In genomic region chr20:34088871-34089479, GRCh38 we compare ENCODE assay signal across 25 cellular contexts. TPM values are rescaled to one million over a fixed set of nuclear protein-coding genes. Genes with fewer than 3 reads are reported as not detected.
DNase-seq lines count a peak whose midpoint lies in the region; ATAC-seq and TF ChIP-seq lines count a peak whose summit lies in the region.
"Had no signal": no experiment of that assay in that cellular context is flagged by ENCODE, and none has a peak within 500 bp of the region (broad histone marks: within the 10 kb centered on the region; RNA-seq: fewer than 3 reads in every experiment).

No MANE protein-coding gene starts in this region.

- no peaks in the 10 kb centered on the region for H3K9me3 Mint-ChIP-seq in activated naive CD8-positive, alpha-beta T cell treated with anti-CD3 and anti-CD28 coated beads for 36 hours
- no peaks in the 10 kb centered on the region for H3K9me3 Mint-ChIP-seq in naive thymus-derived CD4-positive, alpha-beta T cell
- H3K9me3 Mint-ChIP-seq: CD4-positive, alpha-beta T cell; dendritic cell treated with granulocyte-macrophage colony-stimulating factor and Interleukin-4, amounts not matched to agents 40 ng/mL and 50 ng/mL, for 4 days; mesothelial cell of epicardium; stimulated activated memory B cell treated with anti-CD40 and anti-IgM and Interleukin-4, amounts not matched to agents 10 μg/mL and 1 μg/mL and 100 μg/mL, for 72 hours had no signal

- peaks cover 69% of the 10 kb centered on the region for H3F3A ChIP-seq in SK-N-SH (replicated peaks; ENCODE audit: insufficient read depth)

- no peak for TF ChIP-seq RAD21 in SK-N-SH (IDR thresholded peaks at IDR 0.05; ENCODE audit: low read length)

- H3K36me3 ChIP-seq in SK-N-SH (replicated peaks in 1 of 2; ENCODE audit: control insufficient read depth in 1 of 2, insufficient read depth in 2 of 2, low read length in 1 of 2), result peaks cover 53 to 59% of the 10 kb centered on the region in 2 experiments
- peaks cover 0 to 83% (median 3%) of the 10 kb centered on the region in 3 experiments for H3K36me3 ChIP-seq in naive thymus-derived CD4-positive, alpha-beta T cell (ENCODE audit: control insufficient read depth in 2 of 3, insufficient read depth in 3 of 3, low read length in 3 of 3)
- peaks cover 99% of the 10 kb centered on the region for H3K36me3 ChIP-seq in OCI-LY7 (ENCODE audit: insufficient read depth, low read length)
- H3K36me3 ChIP-seq: uterus had no signal

- H4K20me1 ChIP-seq in SK-N-SH (ENCODE audit: insufficient read depth) (peaks cover 47% of the 10 kb centered on the region), OCI-LY7 (ENCODE audit: insufficient read depth, low read length) (peaks cover 4% of the 10 kb centered on the region; the same call in 1 of the 2 replicates)

- BruUV-seq in OCI-LY7 (replicated peaks; lab: Mats Ljungman, UMichigan), result no TSS peak

- 98% methylated on average over 11 of the region's 11 CpGs for WGBS in SK-N-SH (ENCODE audit: low lambda C conversion rate)

- no peak for DNase-seq in SK-N-SH
- no peak for DNase-seq in AG04450 (ENCODE audit: low read depth, low spot score)
- no peak for DNase-seq in activated naive CD8-positive, alpha-beta T cell treated with anti-CD3 and anti-CD28 coated beads for 36 hours
- no peak for DNase-seq in naive thymus-derived CD4-positive, alpha-beta T cell
- DNase-seq in OCI-LY7 (ENCODE audit: low spot score), result no peak
- no peak for DNase-seq in stimulated activated CD8-positive, alpha-beta memory T cell treated with anti-CD3 and anti-CD28 coated beads, Interleukin-4, amount 100 ng/mL, for 48 hours
- DNase-seq: activated CD8-positive, alpha-beta memory T cell treated with anti-CD3 and anti-CD28 coated beads for 24 hours; CD4-positive, alpha-beta T cell; GM23248; head of caudate nucleus; KG1; NCI-H1092 treated with DMSO at 0.1 percent for 48 hours; NCI-H187 treated with DMSO at 0.1 percent for 48 hours; NCI-H2227 treated with DMSO at 0.1 percent for 48 hours; NCI-H69; occipital lobe; PC-9; stimulated activated CD4-positive, alpha-beta T cell treated with anti-CD3 and anti-CD28 coated beads, Interleukin-15, amount 100 ng/mL, for 24 hours; stimulated activated CD4-positive, alpha-beta T cell treated with anti-CD3 and anti-CD28 coated beads, Interleukin-4, amount 100 ng/mL, for 4 hours; uterus had no signal

- no peak overlapping the region for H3K4me3 Mint-ChIP-seq in activated naive CD8-positive, alpha-beta T cell treated with anti-CD3 and anti-CD28 coated beads for 36 hours
- H3K4me3 Mint-ChIP-seq in naive thymus-derived CD4-positive, alpha-beta T cell, result no peak overlapping the region
- H3K4me3 Mint-ChIP-seq: CD4-positive, alpha-beta T cell; dendritic cell treated with granulocyte-macrophage colony-stimulating factor and Interleukin-4, amounts not matched to agents 40 ng/mL and 50 ng/mL, for 4 days; mesothelial cell of epicardium; stimulated activated memory B cell treated with anti-CD40 and anti-IgM and Interleukin-4, amounts not matched to agents 10 μg/mL and 1 μg/mL and 100 μg/mL, for 72 hours had no signal

- no peaks in the 10 kb centered on the region for H3K9me3 ChIP-seq in SK-N-SH
- H3K9me3 ChIP-seq in AG04450 (ENCODE audit: control insufficient read depth, insufficient read depth, low read length), result no peaks in the 10 kb centered on the region
- no peaks in the 10 kb centered on the region for H3K9me3 ChIP-seq in naive thymus-derived CD4-positive, alpha-beta T cell (ENCODE audit: control insufficient read depth in 2 of 3, low read length in 3 of 3)
- no peaks in the 10 kb centered on the region for H3K9me3 ChIP-seq in OCI-LY7 (ENCODE audit: low read length)
- H3K9me3 ChIP-seq: uterus had no signal

- no peak overlapping the region for H3K4me2 ChIP-seq in SK-N-SH
- no peak overlapping the region for H3K4me2 ChIP-seq in OCI-LY7 (ENCODE audit: low read length)
- H3K4me2 ChIP-seq: PC-9 had no signal

- POLR2A ChIA-PET in SK-N-SH (lab: Yijun Ruan, JAX), result no interaction called here
- POLR2A ChIA-PET in AG04450 (lab: Yijun Ruan, JAX), result no interaction called here
- POLR2A ChIA-PET in naive thymus-derived CD4-positive, alpha-beta T cell (lab: Charles Lee), result no interaction called here
- POLR2A ChIA-PET in OCI-LY7 (lab: Charles Lee), result interaction anchor here (0.9 kb wide), 1 partner anchor 12 kb away, joined by 3 read pairs; no protein-coding TSS in a partner anchor

- TF ChIP-seq CTCF in SK-N-SH (IDR thresholded peaks at IDR 0.05) (no peak), AG04450 (IDR thresholded peaks at IDR 0.05; ENCODE audit: low read depth, low read length) (no peak), OCI-LY7 (conservative IDR thresholded peaks at IDR 0.05; ENCODE audit: low read length) (no peak)

- H3K9me2 ChIP-seq in SK-N-SH (no peaks in the 10 kb centered on the region), OCI-LY7 (ENCODE audit: insufficient read depth, low read length) (no peaks in the 10 kb centered on the region)

- H2AFZ ChIP-seq in SK-N-SH (ENCODE audit: low read depth), result no peak overlapping the region
- no peak overlapping the region for H2AFZ ChIP-seq in OCI-LY7 (ENCODE audit: low read length)
- H2AFZ ChIP-seq: GM23248, PC-9 had no signal

- no peak for TF ChIP-seq EP300 in SK-N-SH (IDR thresholded peaks at IDR 0.05; ENCODE audit: borderline replicate concordance in 1 of 2, low read depth in 1 of 2, low read length in 1 of 2)

- intact Hi-C loops in naive thymus-derived CD4-positive, alpha-beta T cell (cut with micrococcal nuclease), result no loop called here
- intact Hi-C loops in OCI-LY7 (cut with micrococcal nuclease; ENCODE audit: unreplicated experiment), result no loop called here

- no peak for ATAC-seq in SK-N-SH treated with all-trans-retinoic acid at 6 μM for 48 hours
- ATAC-seq in naive thymus-derived CD4-positive, alpha-beta T cell, result no peak
- ATAC-seq in HG02571 (IDR thresholded peaks at IDR 0.05; ENCODE audit: unreplicated experiment), result no peak
- ATAC-seq: stimulated activated memory B cell treated with anti-CD40 and anti-IgM and Interleukin-4, amounts not matched to agents 10 μg/mL and 1 μg/mL and 100 μg/mL, for 72 hours had no signal

- H3K36me3 Mint-ChIP-seq in activated naive CD8-positive, alpha-beta T cell treated with anti-CD3 and anti-CD28 coated beads for 36 hours, result peaks cover 52% of the 10 kb centered on the region
- peaks cover 5 to 71% (median 28%) of the 10 kb centered on the region in 5 donors for H3K36me3 Mint-ChIP-seq in naive thymus-derived CD4-positive, alpha-beta T cell

- H3K27me3 ChIP-seq in SK-N-SH (ENCODE audit: insufficient read depth) (no peaks in the 10 kb centered on the region), AG04450 (ENCODE audit: control insufficient read depth, insufficient read depth, low read length) (no peaks in the 10 kb centered on the region)
- no peaks in the 10 kb centered on the region for H3K27me3 ChIP-seq in naive thymus-derived CD4-positive, alpha-beta T cell (ENCODE audit: control insufficient read depth in 2 of 2, insufficient read depth in 2 of 2, low read length in 2 of 2)
- H3K27me3 ChIP-seq: uterus had no signal

- H3K27ac Mint-ChIP-seq in activated naive CD8-positive, alpha-beta T cell treated with anti-CD3 and anti-CD28 coated beads for 36 hours, result peak overlapping the region; percentile 49
- peak overlapping the region in 5 of 9 donors; percentile 15 to 75 (median 63) for H3K27ac Mint-ChIP-seq in naive thymus-derived CD4-positive, alpha-beta T cell
- H3K27ac Mint-ChIP-seq: dendritic cell treated with granulocyte-macrophage colony-stimulating factor and Interleukin-4, amounts not matched to agents 40 ng/mL and 50 ng/mL, for 4 days had no signal

- no peak overlapping the region for H3K4me3 ChIP-seq in SK-N-SH (ENCODE audit: low read depth in 2 of 2, low read length in 1 of 2)
- H3K4me3 ChIP-seq in AG04450 (ENCODE audit: low read depth, low read length), result no peak overlapping the region
- H3K4me3 ChIP-seq in naive thymus-derived CD4-positive, alpha-beta T cell (ENCODE audit: low read length), result no peak overlapping the region
- H3K4me3 ChIP-seq in OCI-LY7 (ENCODE audit: low read depth, low read length, poor library complexity, severe bottlenecking), result no peak overlapping the region
- H3K4me3 ChIP-seq: GM23248, PC-9, uterus had no signal

- peaks cover 13% of the 10 kb centered on the region for H3K4me1 Mint-ChIP-seq in activated naive CD8-positive, alpha-beta T cell treated with anti-CD3 and anti-CD28 coated beads for 36 hours
- H3K4me1 Mint-ChIP-seq in naive thymus-derived CD4-positive, alpha-beta T cell, result peaks cover 10 to 25% (median 15%) of the 10 kb centered on the region in 7 donors
- H3K4me1 Mint-ChIP-seq: mesothelial cell of epicardium had no signal

- no peaks in the 10 kb centered on the region for H3K27me3 Mint-ChIP-seq in activated naive CD8-positive, alpha-beta T cell treated with anti-CD3 and anti-CD28 coated beads for 36 hours
- H3K27me3 Mint-ChIP-seq in naive thymus-derived CD4-positive, alpha-beta T cell, result no peaks in the 10 kb centered on the region
- H3K27me3 Mint-ChIP-seq: CD4-positive, alpha-beta T cell; dendritic cell treated with granulocyte-macrophage colony-stimulating factor and Interleukin-4, amounts not matched to agents 40 ng/mL and 50 ng/mL, for 4 days; stimulated activated memory B cell treated with anti-CD40 and anti-IgM and Interleukin-4, amounts not matched to agents 10 μg/mL and 1 μg/mL and 100 μg/mL, for 72 hours had no signal

- no peak overlapping the region for H3K9ac ChIP-seq in SK-N-SH
- H3K9ac ChIP-seq: GM23248 had no signal

- H3K4me1 ChIP-seq in SK-N-SH (ENCODE audit: control insufficient read depth in 1 of 2, insufficient read depth in 2 of 2, low read depth in 1 of 2, low read length in 1 of 2) (no peaks in the 10 kb centered on the region), OCI-LY7 (ENCODE audit: insufficient read depth, low read length, poor library complexity, severe bottlenecking) (peaks cover 13% of the 10 kb centered on the region)
- no peaks in the 10 kb centered on the region for H3K4me1 ChIP-seq in naive thymus-derived CD4-positive, alpha-beta T cell (ENCODE audit: control insufficient read depth in 2 of 2, insufficient read depth in 2 of 2, low read length in 2 of 2)
- H3K4me1 ChIP-seq: uterus had no signal

- H3K79me2 ChIP-seq in SK-N-SH (ENCODE audit: insufficient read depth) (peaks cover 32% of the 10 kb centered on the region), OCI-LY7 (ENCODE audit: insufficient read depth, low read depth, low read length) (peaks cover 24% of the 10 kb centered on the region; the same call in 1 of the 2 replicates)

- CTCF ChIA-PET in SK-N-SH (lab: Yijun Ruan, JAX) (interaction anchor here (1.0 to 1.7 kb wide), 3 partner anchors 20 to 226 kb away, joined by 3 to 8 read pairs (median 4); no protein-coding TSS in a partner anchor), AG04450 (lab: Charles Lee) (interaction anchor here (0.6 kb wide), 1 partner anchor 32 kb away, joined by 7 read pairs; no protein-coding TSS in a partner anchor), OCI-LY7 (lab: Charles Lee; ENCODE audit: unreplicated experiment) (no interaction called here)
- CTCF ChIA-PET in naive thymus-derived CD4-positive, alpha-beta T cell (lab: Charles Lee), result no interaction called here

- H3K27ac ChIP-seq in SK-N-SH (ENCODE audit: low read depth in 2 of 2, low read length in 1 of 2) (no peak overlapping the region), AG04450 (ENCODE audit: low read depth, low read length) (peak overlapping the region; percentile 3), OCI-LY7 (ENCODE audit: low read depth, low read length, poor library complexity, severe bottlenecking) (no peak overlapping the region)
- H3K27ac ChIP-seq in naive thymus-derived CD4-positive, alpha-beta T cell (ENCODE audit: low read depth, low read length), result no peak overlapping the region
- H3K27ac ChIP-seq: GM23248, PC-9, uterus had no signal

RNA-seq across cellular contexts. Expression of gene EIF2S2, which starts 23.1 kb away (rescaled TPM):
- 50.7 and 53.0 TPM in 2 replicates for polyA plus RNA-seq in SK-N-SH (2012; rRNA removed)
- polyA plus RNA-seq in SK-N-SH (2012; cell fraction: cytosol; rRNA removed), result 65.1 and 93.2 TPM in 2 replicates
- polyA plus RNA-seq in SK-N-SH (2012; cell fraction: nucleus; rRNA removed), result 22.2 and 30.6 TPM in 2 replicates
- 119 and 161 TPM in 2 replicates for polyA plus RNA-seq in AG04450 (2011; rRNA removed)
- polyA minus RNA-seq in AG04450 (2011; rRNA and poly(A)+ RNA removed), result 26.3 and 36.6 TPM in 2 replicates
- 100 to 1,000 TPM; 177 to 179 TPM for total RNA-seq in activated naive CD8-positive, alpha-beta T cell treated with anti-CD3 and anti-CD28 coated beads for 36 hours
- total RNA-seq in naive thymus-derived CD4-positive, alpha-beta T cell, result 10 to 100 TPM; 16.8 to 68.4 (median 48.6) TPM
- polyA plus RNA-seq in naive thymus-derived CD4-positive, alpha-beta T cell, result 10 to 100 TPM; 20.2 to 21.2 TPM
- total RNA-seq in OCI-LY7 (2014; rRNA removed; shearing (Covaris generic)), result 104 and 112 TPM in 2 replicates
- 130 and 140 TPM in 2 replicates for total RNA-seq in OCI-LY7 (2022)

Comparison
In these comparisons a context has a peak if more than half of its experiments do, and no peak if none do; other contexts are left out.
1. CTCF ChIA-PET loops: an anchor here in SK-N-SH (1.0 to 1.7 kb wide) and AG04450 (0.6 kb wide); none called in naive thymus-derived CD4-positive, alpha-beta T cell and OCI-LY7.